Comparison of ENCODE assay signal across 13 cellular contexts in genomic region chr9:127437497-127438264, GRCh38. TPM values are rescaled to one million over a fixed set of nuclear protein-coding genes. Genes with fewer than 3 reads are reported as not detected.
DNase-seq lines count a peak whose midpoint lies in the region; ATAC-seq, FAIRE-seq and TF ChIP-seq lines count a peak whose summit lies in the region.
"Had no signal": no experiment of that assay in that cellular context is flagged by ENCODE, and none has a peak within 500 bp of the region (broad histone marks: within the 10 kb centered on the region; RNA-seq: fewer than 3 reads in every experiment).

No MANE protein-coding gene starts in this region.

- H3K36me3 ChIP-seq in smooth muscle cell (ENCODE audit: low read depth) = peaks cover 24% of the 10 kb centered on the region

- H3K4me1 ChIP-seq in smooth muscle cell (ENCODE audit: low read depth) = no peaks in the 10 kb centered on the region
- H3K4me1 ChIP-seq: upper lobe of right lung had no signal

- DNase-seq in activated CD8-positive, alpha-beta memory T cell treated with anti-CD3 and anti-CD28 coated beads, Interleukin-2, amount 50 U/mL, for 4 hours = peak; percentile 32
- no peak for DNase-seq in activated CD8-positive, alpha-beta memory T cell treated with anti-CD3 and anti-CD28 coated beads, Interleukin-2, amount 50 U/mL, for 48 hours
- DNase-seq in effector CD4-positive, alpha-beta T cell = peak; percentile 5
- DNase-seq in stimulated activated CD8-positive, alpha-beta memory T cell treated with anti-CD3 and anti-CD28 coated beads, Interleukin-4, amount 100 ng/mL, for 48 hours = peak; percentile 46
- DNase-seq in smooth muscle cell (lab: John Stamatoyannopoulos, UW; ENCODE audit: unreplicated experiment) = no peak
- DNase-seq in D721Med (ENCODE audit: insufficient read length, low spot score) = no peak
- DNase-seq: ACHN, DMS79, NCI-H226, upper lobe of right lung had no signal

- no peaks in the 10 kb centered on the region for H3F3A ChIP-seq in smooth muscle cell (ENCODE audit: low read depth)

- no peak overlapping the region for H2AFZ ChIP-seq in smooth muscle cell (ENCODE audit: low read depth)

- H3K9ac ChIP-seq in smooth muscle cell (ENCODE audit: low read depth) = no peak overlapping the region

- 89% methylated on average over 12 of the region's 12 CpGs for WGBS in smooth muscle cell (ENCODE audit: low lambda C conversion rate)

- no peak overlapping the region for H3K4me3 ChIP-seq in smooth muscle cell
- H3K4me3 ChIP-seq: upper lobe of right lung had no signal

- H3K4me2 ChIP-seq in smooth muscle cell = no peak overlapping the region

- no peak for ATAC-seq in GM19467 (IDR thresholded peaks at IDR 0.05; ENCODE audit: unreplicated experiment)
- ATAC-seq: left lobe of liver, upper lobe of right lung had no signal

- H3K27ac ChIP-seq in VCaP (no peak overlapping the region), smooth muscle cell (ENCODE audit: low read depth) (no peak overlapping the region)
- H3K27ac ChIP-seq: upper lobe of right lung had no signal

- no peaks in the 10 kb centered on the region for H3K9me3 ChIP-seq in smooth muscle cell (replicated peaks; ENCODE audit: low read depth)
- H3K9me3 ChIP-seq: upper lobe of right lung had no signal

- TF ChIP-seq CTCF in VCaP (conservative IDR thresholded peaks at IDR 0.05) (peak; percentile 67), smooth muscle cell (IDR thresholded peaks at IDR 0.05; ENCODE audit: borderline replicate concordance, insufficient read depth, poor library complexity, severe bottlenecking) (no peak), D721Med (IDR thresholded peaks at IDR 0.05; ENCODE audit: insufficient read depth, missing control alignments) (no peak)

- peaks cover 5% of the 10 kb centered on the region for H3K79me2 ChIP-seq in smooth muscle cell (ENCODE audit: low read depth)

- H3K27me3 ChIP-seq in smooth muscle cell (ENCODE audit: low read depth) = no peaks in the 10 kb centered on the region
- H3K27me3 ChIP-seq: upper lobe of right lung had no signal

- peaks cover 12% of the 10 kb centered on the region for H4K20me1 ChIP-seq in smooth muscle cell (ENCODE audit: low read depth)

- no peak for FAIRE-seq in D721Med (lab: Jason Lieb, UNC)

RNA-seq across cellular contexts. Expression of gene ZNF79, which starts 13.5 kb away (rescaled TPM):
- total RNA-seq in smooth muscle cell = 6.6 and 8.6 TPM in 2 replicates
- 4.3 and 4.9 TPM in 2 replicates for polyA plus RNA-seq in smooth muscle cell

RNA-seq across cellular contexts. Expression of gene RPL12, which starts 13.5 kb away (rescaled TPM):
- 1,296 and 1,445 TPM in 2 replicates for total RNA-seq in smooth muscle cell
- 371 and 424 TPM in 2 replicates for polyA plus RNA-seq in smooth muscle cell

RNA-seq across cellular contexts. Expression of gene LRSAM1, which starts 13.6 kb away (rescaled TPM):
- total RNA-seq in smooth muscle cell = 10.5 and 15.3 TPM in 2 replicates
- polyA plus RNA-seq in smooth muscle cell = 27.0 and 28.7 TPM in 2 replicates

RNA-seq across cellular contexts. Expression of gene SLC2A8, which starts 40.7 kb away (rescaled TPM):
- total RNA-seq in smooth muscle cell = 8.7 and 16.9 TPM in 2 replicates
- polyA plus RNA-seq in smooth muscle cell = 27.7 and 36.6 TPM in 2 replicates

Comparison
In these comparisons a context has a peak if more than half of its experiments do, and no peak if none do; other contexts are left out.
1. DNase-seq: peak in activated CD8-positive, alpha-beta memory T cell treated with anti-CD3 and anti-CD28 coated beads, Interleukin-2, amount 50 U/mL, for 4 hours (single experiment), effector CD4-positive, alpha-beta T cell (single experiment) and stimulated activated CD8-positive, alpha-beta memory T cell treated with anti-CD3 and anti-CD28 coated beads, Interleukin-4, amount 100 ng/mL, for 48 hours (single experiment); none in activated CD8-positive, alpha-beta memory T cell treated with anti-CD3 and anti-CD28 coated beads, Interleukin-2, amount 50 U/mL, for 48 hours (single experiment), smooth muscle cell (single experiment) and D721Med (single experiment).